In the genomic region with DNA sequence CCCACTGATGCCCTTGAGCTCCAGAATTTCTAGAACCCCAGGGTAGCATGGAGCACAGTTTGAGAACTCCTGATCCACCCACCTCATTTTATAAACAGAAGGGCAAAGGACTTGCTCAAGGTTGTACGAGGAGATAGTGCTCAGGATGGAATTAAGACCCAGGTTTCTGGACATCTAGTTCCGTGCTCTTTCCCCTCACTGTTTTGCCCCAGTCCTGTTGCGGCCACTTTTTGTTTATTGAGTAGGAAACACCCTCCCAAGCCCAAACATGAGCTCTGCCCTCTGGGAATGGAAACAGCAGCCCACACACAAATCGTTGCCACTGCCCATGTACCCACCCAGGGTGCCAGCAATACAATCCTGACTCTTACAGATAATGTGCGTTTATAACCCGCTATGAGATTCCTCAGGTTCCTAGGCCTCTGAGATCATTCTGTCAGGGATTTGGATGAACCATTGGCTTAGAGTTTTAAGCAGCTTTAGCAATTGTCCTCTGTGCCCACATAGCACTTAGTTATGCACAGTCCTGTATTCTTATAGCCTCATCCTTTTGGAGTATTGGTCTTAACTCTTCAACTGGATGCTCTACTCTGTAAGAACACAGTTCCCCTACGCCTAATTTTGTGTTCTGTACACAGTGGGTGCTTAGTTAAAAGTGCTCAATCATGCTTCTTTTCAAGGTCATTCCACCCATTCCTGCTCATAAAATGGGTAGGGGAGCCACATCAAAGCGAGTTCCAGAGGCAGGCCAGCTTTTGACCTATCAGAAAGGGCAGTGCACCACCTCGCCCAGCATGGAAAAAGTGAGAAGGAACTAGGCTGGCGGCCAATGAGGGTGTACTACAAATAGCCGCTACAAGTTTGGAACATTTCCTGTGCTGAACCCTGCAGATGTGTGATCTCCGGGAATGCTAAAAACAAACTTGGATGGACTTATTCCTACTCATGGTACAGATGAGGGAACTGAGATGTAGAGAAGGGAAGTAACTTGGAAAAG, we compare ENCODE assay signal across 1 cellular context.
TF ChIP-seq lines count a peak whose summit lies in the region.

No MANE protein-coding gene starts in this region.

TF ChIP-seq in HepG2, 621 proteins besides CTCF, POLR2A, EP300 and RAD21 (continued from another document and continues in another):
- TF ChIP-seq, protein P1, sequence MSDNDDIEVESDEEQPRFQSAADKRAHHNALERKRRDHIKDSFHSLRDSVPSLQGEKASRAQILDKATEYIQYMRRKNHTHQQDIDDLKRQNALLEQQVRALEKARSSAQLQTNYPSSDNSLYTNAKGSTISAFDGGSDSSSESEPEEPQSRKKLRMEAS (IDR thresholded peaks at IDR 0.05): peak; percentile 36; the same call in 1 of the 2 replicates
- TF ChIP-seq, protein P2, sequence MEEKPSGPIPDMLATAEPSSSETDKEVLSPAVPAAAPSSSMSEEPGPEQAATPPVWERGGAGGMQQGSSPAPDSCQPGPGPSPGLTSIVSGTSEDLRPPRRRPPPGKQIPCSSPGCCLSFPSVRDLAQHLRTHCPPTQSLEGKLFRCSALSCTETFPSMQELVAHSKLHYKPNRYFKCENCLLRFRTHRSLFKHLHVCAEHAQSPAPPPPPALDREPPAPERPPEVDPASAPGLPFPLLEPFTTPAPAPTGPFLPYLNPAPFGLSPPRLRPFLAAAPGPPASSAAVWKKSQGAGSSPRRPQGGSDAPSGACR (CRISPR knock-in tag; IDR thresholded peaks at IDR 0.05): 0 out of 2 replicates have a peak, but pooled peaks have one; percentile 55
- TF ChIP-seq NCOA1 (CRISPR knock-in tag; IDR thresholded peaks at IDR 0.05) (no peak), MED8 (CRISPR knock-in tag; IDR thresholded peaks at IDR 0.05; ENCODE audit: insufficient replicate concordance) (no peak), REPIN1 (CRISPR knock-in tag; IDR thresholded peaks at IDR 0.05; ENCODE audit: borderline replicate concordance, low read depth) (0 out of 2 replicates have a peak, but pooled peaks have one; percentile 44), MAF1 (CRISPR knock-in tag; IDR thresholded peaks at IDR 0.05; ENCODE audit: borderline replicate concordance) (no peak), SRY (CRISPR knock-in tag; IDR thresholded peaks at IDR 0.05) (0 out of 2 replicates have a peak, but pooled peaks have one; percentile 39), ZNF337 (CRISPR knock-in tag; IDR thresholded peaks at IDR 0.05; ENCODE audit: borderline replicate concordance, low read depth) (0 out of 2 replicates have a peak, but pooled peaks have one; percentile 26), ZNF343 (CRISPR knock-in tag; IDR thresholded peaks at IDR 0.05) (peak; percentile 41; the same call in 1 of the 2 replicates), ZNF543 (CRISPR knock-in tag; IDR thresholded peaks at IDR 0.05) (peak; percentile 89; the same call in 1 of the 2 replicates), ATF7-NPFF (CRISPR knock-in tag; IDR thresholded peaks at IDR 0.05; ENCODE audit: low read depth) (no peak; the same call in 1 of the 2 replicates), ZNF12 (CRISPR knock-in tag; IDR thresholded peaks at IDR 0.05) (peak; percentile 10; the same call in 1 of the 2 replicates), ZNF33B (CRISPR knock-in tag; IDR thresholded peaks at IDR 0.05) (no peak), GATAD2A (CRISPR knock-in tag; IDR thresholded peaks at IDR 0.05) (peak; percentile 37), SALL1 (CRISPR knock-in tag; IDR thresholded peaks at IDR 0.05) (peak; percentile 47), KAT8 (CRISPR knock-in tag; IDR thresholded peaks at IDR 0.05) (no peak), RCOR2 (CRISPR knock-in tag; IDR thresholded peaks at IDR 0.05) (0 out of 2 replicates have a peak, but pooled peaks have one; percentile 47), ZNF264 (CRISPR knock-in tag; IDR thresholded peaks at IDR 0.05) (0 out of 2 replicates have a peak, but pooled peaks have one; percentile 52), MXI1 (IDR thresholded peaks at IDR 0.05; ENCODE audit: borderline replicate concordance, low read depth, low read length) (0 out of 3 replicates have a peak, but pooled peaks have one; percentile 16), ZNF629 (CRISPR knock-in tag; conservative IDR thresholded peaks at IDR 0.05) (peak; percentile 70), ZNF549 (CRISPR knock-in tag; IDR thresholded peaks at IDR 0.05) (no peak), YEATS2 (CRISPR knock-in tag; IDR thresholded peaks at IDR 0.05; ENCODE audit: borderline replicate concordance) (0 out of 2 replicates have a peak, but pooled peaks have one; percentile 17), ARNTL (CRISPR knock-in tag; IDR thresholded peaks at IDR 0.05) (peak; percentile 68; the same call in 1 of the 2 replicates), NFYB (CRISPR knock-in tag; IDR thresholded peaks at IDR 0.05) (0 out of 2 replicates have a peak, but pooled peaks have one; percentile 35), ZNF501 (CRISPR knock-in tag; IDR thresholded peaks at IDR 0.05) (peak; percentile 40; the same call in 1 of the 2 replicates)
- TF ChIP-seq, protein P3, sequence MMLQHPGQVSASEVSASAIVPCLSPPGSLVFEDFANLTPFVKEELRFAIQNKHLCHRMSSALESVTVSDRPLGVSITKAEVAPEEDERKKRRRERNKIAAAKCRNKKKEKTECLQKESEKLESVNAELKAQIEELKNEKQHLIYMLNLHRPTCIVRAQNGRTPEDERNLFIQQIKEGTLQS (CRISPR knock-in tag; IDR thresholded peaks at IDR 0.05): no peak
- TF ChIP-seq, protein P4, sequence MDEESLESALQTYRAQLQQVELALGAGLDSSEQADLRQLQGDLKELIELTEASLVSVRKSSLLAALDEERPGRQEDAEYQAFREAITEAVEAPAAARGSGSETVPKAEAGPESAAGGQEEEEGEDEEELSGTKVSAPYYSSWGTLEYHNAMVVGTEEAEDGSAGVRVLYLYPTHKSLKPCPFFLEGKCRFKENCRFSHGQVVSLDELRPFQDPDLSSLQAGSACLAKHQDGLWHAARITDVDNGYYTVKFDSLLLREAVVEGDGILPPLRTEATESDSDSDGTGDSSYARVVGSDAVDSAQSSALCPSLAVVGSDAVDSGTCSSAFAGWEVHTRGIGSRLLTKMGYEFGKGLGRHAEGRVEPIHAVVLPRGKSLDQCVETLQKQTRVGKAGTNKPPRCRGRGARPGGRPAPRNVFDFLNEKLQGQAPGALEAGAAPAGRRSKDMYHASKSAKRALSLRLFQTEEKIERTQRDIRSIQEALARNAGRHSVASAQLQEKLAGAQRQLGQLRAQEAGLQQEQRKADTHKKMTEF (CRISPR knock-in tag; IDR thresholded peaks at IDR 0.05): peak; percentile 50; the same call in 1 of the 2 replicates
- TF ChIP-seq, protein P5, sequence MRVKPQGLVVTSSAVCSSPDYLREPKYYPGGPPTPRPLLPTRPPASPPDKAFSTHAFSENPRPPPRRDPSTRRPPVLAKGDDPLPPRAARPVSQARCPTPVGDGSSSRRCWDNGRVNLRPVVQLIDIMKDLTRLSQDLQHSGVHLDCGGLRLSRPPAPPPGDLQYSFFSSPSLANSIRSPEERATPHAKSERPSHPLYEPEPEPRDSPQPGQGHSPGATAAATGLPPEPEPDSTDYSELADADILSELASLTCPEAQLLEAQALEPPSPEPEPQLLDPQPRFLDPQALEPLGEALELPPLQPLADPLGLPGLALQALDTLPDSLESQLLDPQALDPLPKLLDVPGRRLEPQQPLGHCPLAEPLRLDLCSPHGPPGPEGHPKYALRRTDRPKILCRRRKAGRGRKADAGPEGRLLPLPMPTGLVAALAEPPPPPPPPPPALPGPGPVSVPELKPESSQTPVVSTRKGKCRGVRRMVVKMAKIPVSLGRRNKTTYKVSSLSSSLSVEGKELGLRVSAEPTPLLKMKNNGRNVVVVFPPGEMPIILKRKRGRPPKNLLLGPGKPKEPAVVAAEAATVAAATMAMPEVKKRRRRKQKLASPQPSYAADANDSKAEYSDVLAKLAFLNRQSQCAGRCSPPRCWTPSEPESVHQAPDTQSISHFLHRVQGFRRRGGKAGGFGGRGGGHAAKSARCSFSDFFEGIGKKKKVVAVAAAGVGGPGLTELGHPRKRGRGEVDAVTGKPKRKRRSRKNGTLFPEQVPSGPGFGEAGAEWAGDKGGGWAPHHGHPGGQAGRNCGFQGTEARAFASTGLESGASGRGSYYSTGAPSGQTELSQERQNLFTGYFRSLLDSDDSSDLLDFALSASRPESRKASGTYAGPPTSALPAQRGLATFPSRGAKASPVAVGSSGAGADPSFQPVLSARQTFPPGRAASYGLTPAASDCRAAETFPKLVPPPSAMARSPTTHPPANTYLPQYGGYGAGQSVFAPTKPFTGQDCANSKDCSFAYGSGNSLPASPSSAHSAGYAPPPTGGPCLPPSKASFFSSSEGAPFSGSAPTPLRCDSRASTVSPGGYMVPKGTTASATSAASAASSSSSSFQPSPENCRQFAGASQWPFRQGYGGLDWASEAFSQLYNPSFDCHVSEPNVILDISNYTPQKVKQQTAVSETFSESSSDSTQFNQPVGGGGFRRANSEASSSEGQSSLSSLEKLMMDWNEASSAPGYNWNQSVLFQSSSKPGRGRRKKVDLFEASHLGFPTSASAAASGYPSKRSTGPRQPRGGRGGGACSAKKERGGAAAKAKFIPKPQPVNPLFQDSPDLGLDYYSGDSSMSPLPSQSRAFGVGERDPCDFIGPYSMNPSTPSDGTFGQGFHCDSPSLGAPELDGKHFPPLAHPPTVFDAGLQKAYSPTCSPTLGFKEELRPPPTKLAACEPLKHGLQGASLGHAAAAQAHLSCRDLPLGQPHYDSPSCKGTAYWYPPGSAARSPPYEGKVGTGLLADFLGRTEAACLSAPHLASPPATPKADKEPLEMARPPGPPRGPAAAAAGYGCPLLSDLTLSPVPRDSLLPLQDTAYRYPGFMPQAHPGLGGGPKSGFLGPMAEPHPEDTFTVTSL (CRISPR knock-in tag; IDR thresholded peaks at IDR 0.05; ENCODE audit: borderline replicate concordance): peak; percentile 37; the same call in 1 of the 2 replicates
- TF ChIP-seq, protein P6, sequence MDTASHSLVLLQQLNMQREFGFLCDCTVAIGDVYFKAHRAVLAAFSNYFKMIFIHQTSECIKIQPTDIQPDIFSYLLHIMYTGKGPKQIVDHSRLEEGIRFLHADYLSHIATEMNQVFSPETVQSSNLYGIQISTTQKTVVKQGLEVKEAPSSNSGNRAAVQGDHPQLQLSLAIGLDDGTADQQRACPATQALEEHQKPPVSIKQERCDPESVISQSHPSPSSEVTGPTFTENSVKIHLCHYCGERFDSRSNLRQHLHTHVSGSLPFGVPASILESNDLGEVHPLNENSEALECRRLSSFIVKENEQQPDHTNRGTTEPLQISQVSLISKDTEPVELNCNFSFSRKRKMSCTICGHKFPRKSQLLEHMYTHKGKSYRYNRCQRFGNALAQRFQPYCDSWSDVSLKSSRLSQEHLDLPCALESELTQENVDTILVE (CRISPR knock-in tag; IDR thresholded peaks at IDR 0.05): peak; percentile 5; the same call in 1 of the 2 replicates
- TF ChIP-seq, protein P7, sequence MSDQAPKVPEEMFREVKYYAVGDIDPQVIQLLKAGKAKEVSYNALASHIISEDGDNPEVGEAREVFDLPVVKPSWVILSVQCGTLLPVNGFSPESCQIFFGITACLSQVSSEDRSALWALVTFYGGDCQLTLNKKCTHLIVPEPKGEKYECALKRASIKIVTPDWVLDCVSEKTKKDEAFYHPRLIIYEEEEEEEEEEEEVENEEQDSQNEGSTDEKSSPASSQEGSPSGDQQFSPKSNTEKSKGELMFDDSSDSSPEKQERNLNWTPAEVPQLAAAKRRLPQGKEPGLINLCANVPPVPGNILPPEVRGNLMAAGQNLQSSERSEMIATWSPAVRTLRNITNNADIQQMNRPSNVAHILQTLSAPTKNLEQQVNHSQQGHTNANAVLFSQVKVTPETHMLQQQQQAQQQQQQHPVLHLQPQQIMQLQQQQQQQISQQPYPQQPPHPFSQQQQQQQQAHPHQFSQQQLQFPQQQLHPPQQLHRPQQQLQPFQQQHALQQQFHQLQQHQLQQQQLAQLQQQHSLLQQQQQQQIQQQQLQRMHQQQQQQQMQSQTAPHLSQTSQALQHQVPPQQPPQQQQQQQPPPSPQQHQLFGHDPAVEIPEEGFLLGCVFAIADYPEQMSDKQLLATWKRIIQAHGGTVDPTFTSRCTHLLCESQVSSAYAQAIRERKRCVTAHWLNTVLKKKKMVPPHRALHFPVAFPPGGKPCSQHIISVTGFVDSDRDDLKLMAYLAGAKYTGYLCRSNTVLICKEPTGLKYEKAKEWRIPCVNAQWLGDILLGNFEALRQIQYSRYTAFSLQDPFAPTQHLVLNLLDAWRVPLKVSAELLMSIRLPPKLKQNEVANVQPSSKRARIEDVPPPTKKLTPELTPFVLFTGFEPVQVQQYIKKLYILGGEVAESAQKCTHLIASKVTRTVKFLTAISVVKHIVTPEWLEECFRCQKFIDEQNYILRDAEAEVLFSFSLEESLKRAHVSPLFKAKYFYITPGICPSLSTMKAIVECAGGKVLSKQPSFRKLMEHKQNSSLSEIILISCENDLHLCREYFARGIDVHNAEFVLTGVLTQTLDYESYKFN (CRISPR knock-in tag; conservative IDR thresholded peaks at IDR 0.05): peak; percentile 79
- TF ChIP-seq, protein P8, sequence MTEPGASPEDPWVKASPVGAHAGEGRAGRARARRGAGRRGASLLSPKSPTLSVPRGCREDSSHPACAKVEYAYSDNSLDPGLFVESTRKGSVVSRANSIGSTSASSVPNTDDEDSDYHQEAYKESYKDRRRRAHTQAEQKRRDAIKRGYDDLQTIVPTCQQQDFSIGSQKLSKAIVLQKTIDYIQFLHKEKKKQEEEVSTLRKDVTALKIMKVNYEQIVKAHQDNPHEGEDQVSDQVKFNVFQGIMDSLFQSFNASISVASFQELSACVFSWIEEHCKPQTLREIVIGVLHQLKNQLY (CRISPR knock-in tag; IDR thresholded peaks at IDR 0.05): peak; percentile 12; the same call in 1 of the 2 replicates
- TF ChIP-seq, protein P9, sequence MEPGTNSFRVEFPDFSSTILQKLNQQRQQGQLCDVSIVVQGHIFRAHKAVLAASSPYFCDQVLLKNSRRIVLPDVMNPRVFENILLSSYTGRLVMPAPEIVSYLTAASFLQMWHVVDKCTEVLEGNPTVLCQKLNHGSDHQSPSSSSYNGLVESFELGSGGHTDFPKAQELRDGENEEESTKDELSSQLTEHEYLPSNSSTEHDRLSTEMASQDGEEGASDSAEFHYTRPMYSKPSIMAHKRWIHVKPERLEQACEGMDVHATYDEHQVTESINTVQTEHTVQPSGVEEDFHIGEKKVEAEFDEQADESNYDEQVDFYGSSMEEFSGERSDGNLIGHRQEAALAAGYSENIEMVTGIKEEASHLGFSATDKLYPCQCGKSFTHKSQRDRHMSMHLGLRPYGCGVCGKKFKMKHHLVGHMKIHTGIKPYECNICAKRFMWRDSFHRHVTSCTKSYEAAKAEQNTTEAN (CRISPR knock-in tag; conservative IDR thresholded peaks at IDR 0.05): peak; percentile 72; the same call in 1 of the 2 replicates
- TF ChIP-seq, protein P10, sequence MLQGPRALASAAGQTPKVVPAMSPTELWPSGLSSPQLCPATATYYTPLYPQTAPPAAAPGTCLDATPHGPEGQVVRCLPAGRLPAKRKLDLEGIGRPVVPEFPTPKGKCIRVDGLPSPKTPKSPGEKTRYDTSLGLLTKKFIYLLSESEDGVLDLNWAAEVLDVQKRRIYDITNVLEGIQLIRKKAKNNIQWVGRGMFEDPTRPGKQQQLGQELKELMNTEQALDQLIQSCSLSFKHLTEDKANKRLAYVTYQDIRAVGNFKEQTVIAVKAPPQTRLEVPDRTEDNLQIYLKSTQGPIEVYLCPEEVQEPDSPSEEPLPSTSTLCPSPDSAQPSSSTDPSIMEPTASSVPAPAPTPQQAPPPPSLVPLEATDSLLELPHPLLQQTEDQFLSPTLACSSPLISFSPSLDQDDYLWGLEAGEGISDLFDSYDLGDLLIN (CRISPR knock-in tag; IDR thresholded peaks at IDR 0.05; ENCODE audit: borderline replicate concordance): no peak
